ENCODE assay signal across 9 cellular contexts in the genomic region with DNA sequence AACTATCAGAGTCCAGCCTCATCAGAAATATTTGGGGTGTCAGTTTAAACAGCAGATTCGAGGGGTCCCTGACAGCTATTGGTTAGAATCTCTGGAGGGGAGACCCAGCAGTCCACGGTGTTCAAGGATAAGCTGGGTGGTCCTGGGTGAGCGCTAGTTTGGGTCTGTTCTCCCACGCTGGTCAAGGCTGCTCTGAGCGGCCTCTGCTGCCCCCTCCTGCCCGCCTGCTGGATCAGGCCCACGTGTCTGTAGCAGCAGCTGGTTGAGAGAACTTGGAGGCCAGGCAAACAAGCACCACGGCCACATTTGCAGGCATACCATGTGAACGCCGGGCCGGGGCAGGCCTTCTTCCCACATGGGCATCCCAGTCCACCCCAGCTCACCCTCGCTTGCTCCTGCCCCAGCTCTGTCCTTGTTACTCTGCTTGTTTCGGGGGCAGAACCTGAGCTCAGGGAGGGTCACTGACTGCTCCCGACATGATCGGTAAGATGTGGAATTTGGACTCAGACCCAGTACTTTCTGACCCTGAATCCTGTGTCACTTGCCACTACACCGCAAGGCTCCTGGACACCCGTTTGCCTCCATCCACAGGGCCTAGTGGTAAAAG. TPM values are rescaled to one million over a fixed set of nuclear protein-coding genes. Genes with fewer than 3 reads are reported as not detected.
DNase-seq lines count a peak whose midpoint lies in the region; ATAC-seq and TF ChIP-seq lines count a peak whose summit lies in the region.
"Had no signal": no experiment of that assay in that cellular context is flagged by ENCODE, and none has a peak within 500 bp of the region (broad histone marks: within the 10 kb centered on the region; RNA-seq: fewer than 3 reads in every experiment).

No MANE protein-coding gene starts in this region.

- 18 to 23% (median 21%) methylated on average over 17 of the region's 17 CpGs for WGBS in psoas muscle, 3 donors

- H3K4me3 Mint-ChIP-seq in activated CD8-positive, alpha-beta T cell treated with anti-CD3 and anti-CD28 coated beads for 36 hours: no peak overlapping the region
- H3K4me3 Mint-ChIP-seq: CD8-positive, alpha-beta memory T cell had no signal

- H3K4me3 ChIP-seq in cardiac muscle cell (no peak overlapping the region), psoas muscle (no peak overlapping the region)

- H3K9me3 Mint-ChIP-seq in activated CD8-positive, alpha-beta T cell treated with anti-CD3 and anti-CD28 coated beads for 36 hours: no peaks in the 10 kb centered on the region

- no peaks in the 10 kb centered on the region for H3K4me1 Mint-ChIP-seq in activated CD8-positive, alpha-beta T cell treated with anti-CD3 and anti-CD28 coated beads for 36 hours (ENCODE audit: low read depth)

- H3K27me3 Mint-ChIP-seq in activated CD8-positive, alpha-beta T cell treated with anti-CD3 and anti-CD28 coated beads for 36 hours: peaks cover 71% of the 10 kb centered on the region

- peak; percentile 70 for TF ChIP-seq CTCF in activated CD8-positive, alpha-beta T cell treated with anti-CD3 and anti-CD28 coated beads for 36 hours (IDR thresholded peaks at IDR 0.05)
- peak; percentile 90 for TF ChIP-seq CTCF in cardiac muscle cell (IDR thresholded peaks at IDR 0.05; ENCODE audit: low read depth, low read length)
- TF ChIP-seq CTCF in psoas muscle (IDR thresholded peaks at IDR 0.05): peak; percentile 59

- intact Hi-C loops in activated CD8-positive, alpha-beta T cell treated with anti-CD3 and anti-CD28 coated beads for 36 hours (cut with micrococcal nuclease): loop anchor here (2.0 to 5.0 kb wide), 2 partner anchors 175 to 445 kb away; no protein-coding TSS in a partner anchor
- intact Hi-C loops in psoas muscle (cut with DNase I): loop anchor here (2.0 to 5.0 kb wide), 2 partner anchors 177 to 445 kb away; no protein-coding TSS in a partner anchor

- H3K9me3 ChIP-seq in cardiac muscle cell (ENCODE audit: low read depth) (no peaks in the 10 kb centered on the region), psoas muscle (no peaks in the 10 kb centered on the region)

- no peaks in the 10 kb centered on the region for H3K36me3 ChIP-seq in cardiac muscle cell
- H3K36me3 ChIP-seq in psoas muscle (ENCODE audit: insufficient read depth in 1 of 2, low read depth in 1 of 2): no peaks in the 10 kb centered on the region

- no peaks in the 10 kb centered on the region for H3K36me3 Mint-ChIP-seq in activated CD8-positive, alpha-beta T cell treated with anti-CD3 and anti-CD28 coated beads for 36 hours (ENCODE audit: low read depth)

- CTCF ChIA-PET in activated CD8-positive, alpha-beta T cell treated with anti-CD3 and anti-CD28 coated beads for 36 hours (lab: Charles Lee): interaction anchor here (0.7 to 2.8 kb wide), 15 partner anchors 8 to 698 kb away, joined by 3 to 20 read pairs (median 4); partner anchors contain the start of gene FOXF1

- peaks cover 7% of the 10 kb centered on the region for H3K4me1 ChIP-seq in cardiac muscle cell (ENCODE audit: low read depth)
- peaks cover 11% of the 10 kb centered on the region for H3K4me1 ChIP-seq in psoas muscle

- POLR2A ChIA-PET in activated CD8-positive, alpha-beta T cell treated with anti-CD3 and anti-CD28 coated beads for 36 hours (lab: Charles Lee): interaction anchor here (0.5 kb wide), 1 partner anchor 213 kb away, joined by 3 read pairs; no protein-coding TSS in a partner anchor

- no peak for ATAC-seq in activated CD8-positive, alpha-beta T cell treated with anti-CD3 and anti-CD28 coated beads for 36 hours
- ATAC-seq in psoas muscle (peak; percentile 51 to 72 (median 62)), GM19351 (IDR thresholded peaks at IDR 0.05; ENCODE audit: unreplicated experiment) (no peak), GM19324 (IDR thresholded peaks at IDR 0.05; ENCODE audit: low FRiP score, unreplicated experiment) (no peak)

- H3K27ac ChIP-seq in cardiac muscle cell (no peak overlapping the region), psoas muscle (no peak overlapping the region)

- DNase-seq in NCI-H82 (lab: John Stamatoyannopoulos, UW) (peak; percentile 66), NCI-H82 treated with DMSO at 0.1 percent for 48 hours (lab: John Stamatoyannopoulos, UW; ENCODE audit: unreplicated experiment) (no peak), LHCN-M2 (ENCODE audit: low read depth) (peak; percentile 34), cardiac muscle cell (ENCODE audit: low read depth in 1 of 2, low spot score in 1 of 2) (peak; percentile 78 to 79), psoas muscle (peak; percentile 57 to 67)
- DNase-seq in activated CD8-positive, alpha-beta T cell treated with anti-CD3 and anti-CD28 coated beads for 36 hours: peak; percentile 68

- H3K27me3 ChIP-seq in cardiac muscle cell (peaks cover 69% of the 10 kb centered on the region), psoas muscle (ENCODE audit: insufficient read depth in 3 of 3, low read length in 2 of 3) (peaks cover 0 to 99% (median 45%) of the 10 kb centered on the region in 3 donors)

- no peak overlapping the region for H3K27ac Mint-ChIP-seq in activated CD8-positive, alpha-beta T cell treated with anti-CD3 and anti-CD28 coated beads for 36 hours

RNA-seq across cellular contexts. Expression of gene FOXF1, which starts 7.4 kb away (rescaled TPM):
- total RNA-seq in LHCN-M2 (2014; rRNA removed) (not detected in 2 replicates), cardiac muscle cell (2.6 and 3.5 TPM in 2 replicates), psoas muscle (under 1 TPM in 2 of 4 donors, not detected in 2; 0.06 to 0.12 TPM)
- polyA plus RNA-seq in LHCN-M2 (2012): not detected
- not detected for total RNA-seq in activated CD8-positive, alpha-beta T cell treated with anti-CD3 and anti-CD28 coated beads for 36 hours
- polyA plus RNA-seq in cardiac muscle cell (3.8 and 4.4 TPM in 2 replicates), psoas muscle (under 1 TPM; 0.01 to 0.03 (median 0.01) TPM)
- total RNA-seq: CD8-positive, alpha-beta memory T cell had no signal
- polyA plus RNA-seq: CD8-positive, alpha-beta memory T cell had no signal

RNA-seq across cellular contexts. Expression of gene MTHFSD, which starts 37.3 kb away (rescaled TPM):
- total RNA-seq in LHCN-M2 (2014; rRNA removed): 10.5 and 15.0 TPM in 2 replicates
- 8.4 TPM for polyA plus RNA-seq in LHCN-M2 (2012)
- total RNA-seq in activated CD8-positive, alpha-beta T cell treated with anti-CD3 and anti-CD28 coated beads for 36 hours: 10 to 100 TPM; 19.3 to 22.3 TPM
- 17.8 and 36.0 TPM in 2 replicates for total RNA-seq in cardiac muscle cell
- 23.0 and 28.8 TPM in 2 replicates for polyA plus RNA-seq in cardiac muscle cell
- total RNA-seq in psoas muscle: 10 to 100 TPM in 2 of 4 donors, 1 to 10 TPM in 2; 6.8 to 15.8 (median 11.5) TPM
- polyA plus RNA-seq in psoas muscle: 10 to 100 TPM in 1 of 3 donors, 1 to 10 TPM in 2; 4.3 to 16.0 (median 8.0) TPM

RNA-seq across cellular contexts. Expression of gene FOXC2, which starts 48.9 kb away (rescaled TPM):
- total RNA-seq in LHCN-M2 (2014; rRNA removed) (5.1 and 8.3 TPM in 2 replicates), cardiac muscle cell (0.56 and 2.4 TPM in 2 replicates), psoas muscle (under 1 TPM; 0.15 to 0.34 (median 0.26) TPM)
- 22.1 TPM for polyA plus RNA-seq in LHCN-M2 (2012)
- total RNA-seq in activated CD8-positive, alpha-beta T cell treated with anti-CD3 and anti-CD28 coated beads for 36 hours: not detected
- polyA plus RNA-seq in cardiac muscle cell (3.7 and 10.5 TPM in 2 replicates), psoas muscle (under 1 TPM; 0.14 to 0.18 (median 0.16) TPM)
- total RNA-seq: CD8-positive, alpha-beta memory T cell had no signal
- polyA plus RNA-seq: CD8-positive, alpha-beta memory T cell had no signal

Comparison
In these comparisons a context has a peak if more than half of its experiments do, and no peak if none do; other contexts are left out.
1. ATAC-seq: peak in psoas muscle (4 of 4); none in activated CD8-positive, alpha-beta T cell treated with anti-CD3 and anti-CD28 coated beads for 36 hours (single experiment), GM19351 (single experiment) and GM19324 (single experiment).
2. Peak in every context shown above with its lines, with median percentiles within 50 percentile points of each other: CTCF ChIP-seq.